Comparison of ENCODE assay signal across 8 cellular contexts in genomic region chr10:70233109-70233938, GRCh38. TPM values are rescaled to one million over a fixed set of nuclear protein-coding genes. Genes with fewer than 3 reads are reported as not detected.
A peak's percentile ranks its signal among the peaks of the same experiment; 100 is the strongest.
DNase-seq lines count a peak whose midpoint lies in the region; TF ChIP-seq lines count a peak whose summit lies in the region.

PPA1 (minus strand) TSS chr10:70233429; CDS start chr10:70233327, 102 bp downstream.

- H3K9ac ChIP-seq in MM.1S (ENCODE audit: low read length) (peak within 1 kb of the TSS; percentile 90), neural progenitor cell (peak within 1 kb of the TSS; percentile 1)

- H3K36me3 ChIP-seq in HAP-1 (replicated peaks) (peaks cover 23% of the 10 kb centered on the region), MM.1S (replicated peaks; ENCODE audit: insufficient read depth, low read length) (no peaks in the 10 kb centered on the region; the same call in 1 of the 2 replicates), neural progenitor cell (no peaks in the 10 kb centered on the region)

- H3K79me2 ChIP-seq in MM.1S (ENCODE audit: low read length) (peaks cover 49% of the 10 kb centered on the region), neural progenitor cell (ENCODE audit: low read depth) (peaks cover 31% of the 10 kb centered on the region)

- H3K4me2 ChIP-seq in MM.1S (ENCODE audit: low read depth, low read length) (peak within 1 kb of the TSS; percentile 90), neural progenitor cell (peak within 1 kb of the TSS; percentile 92)

- H3K4me1 ChIP-seq in HAP-1 (peaks cover 30% of the 10 kb centered on the region), MM.1S (ENCODE audit: low read length) (peaks cover 15% of the 10 kb centered on the region), neural progenitor cell (peaks cover 10% of the 10 kb centered on the region)

- no peaks in the 10 kb centered on the region for H3K9me2 ChIP-seq in MM.1S (replicated peaks; ENCODE audit: insufficient read depth, low read length)

- H4K20me1 ChIP-seq in MM.1S (ENCODE audit: insufficient read depth, low read length) (peaks cover 4% of the 10 kb centered on the region; the same call in 1 of the 2 replicates), neural progenitor cell (ENCODE audit: low read depth) (peaks cover 22% of the 10 kb centered on the region)

- no peaks in the 10 kb centered on the region for H3K36me3 Mint-ChIP-seq in neural progenitor cell

- H3K9me3 Mint-ChIP-seq in neural progenitor cell: peaks cover 10% of the 10 kb centered on the region

- peak within 1 kb of the TSS; percentile 95 for H3K4me3 Mint-ChIP-seq in neural progenitor cell

- no peak within 1 kb of the TSS for H3K27ac Mint-ChIP-seq in neural progenitor cell

- in situ Hi-C loops in HAP-1 (cut with MboI; ENCODE audit: low sequenced_read_pairs): no loop called here

- no peaks in the 10 kb centered on the region for H3K27me3 ChIP-seq in HAP-1 (ENCODE audit: low read depth)
- no peaks in the 10 kb centered on the region for H3K27me3 ChIP-seq in MM.1S (replicated peaks; ENCODE audit: insufficient read depth, low read length)
- H3K27me3 ChIP-seq in neural progenitor cell: no peaks in the 10 kb centered on the region

- H3K9me3 ChIP-seq in HAP-1: peaks cover 2% of the 10 kb centered on the region; the same call in 1 of the 2 replicates
- no peaks in the 10 kb centered on the region for H3K9me3 ChIP-seq in MM.1S (replicated peaks; ENCODE audit: insufficient read depth, low read length)
- no peaks in the 10 kb centered on the region for H3K9me3 ChIP-seq in neural progenitor cell (ENCODE audit: low read depth)

- H2AFZ ChIP-seq in MM.1S (ENCODE audit: low read length): peak within 1 kb of the TSS; percentile 82
- H2AFZ ChIP-seq in neural progenitor cell (replicated peaks): peak within 1 kb of the TSS; percentile 88

- H3F3A ChIP-seq in MM.1S (ENCODE audit: insufficient read depth, low read length) (peaks cover 11% of the 10 kb centered on the region; the same call in 1 of the 2 replicates), neural progenitor cell (ENCODE audit: low read depth) (peaks cover 14% of the 10 kb centered on the region)

- peak; percentile 57 for TF ChIP-seq CTCF in MM.1S (IDR thresholded peaks at IDR 0.05; ENCODE audit: low read length)
- TF ChIP-seq CTCF in foreskin fibroblast (IDR thresholded peaks at IDR 0.05; ENCODE audit: low read depth, low read length): no peak
- peak; percentile 27 for TF ChIP-seq CTCF in neural progenitor cell (IDR thresholded peaks at IDR 0.05)

- peak within 1 kb of the TSS; percentile 83 for H3K27ac ChIP-seq in MM.1S (ENCODE audit: low read length)
- no peak within 1 kb of the TSS for H3K27ac ChIP-seq in neural progenitor cell

- peak; percentile 95 for DNase-seq in GDM1 (lab: John Stamatoyannopoulos, UW)
- peak; percentile 93 to 99 for DNase-seq in HAP-1 (ENCODE audit: low spot score in 2 of 2)
- peak; percentile 99 for DNase-seq in MM.1S
- DNase-seq in SIG-M5 (lab: John Stamatoyannopoulos, UW): peak; percentile 35
- peak; percentile 99 for DNase-seq in activated gamma-delta T cell treated with Interleukin-2 at 50 U/mL for 16 hours
- DNase-seq in foreskin fibroblast: peak; percentile 94 to 99
- peak; percentile 99 for DNase-seq in neural progenitor cell (ENCODE audit: low spot score)
- DNase-seq in stromal cell of bone marrow (ENCODE audit: low read depth): peak; percentile 92

- peaks cover 12% of the 10 kb centered on the region for H3K4me1 Mint-ChIP-seq in neural progenitor cell

- H3K4me3 ChIP-seq in HAP-1 (peak within 1 kb of the TSS; percentile 80), MM.1S (ENCODE audit: low read length) (peak within 1 kb of the TSS; percentile 94), foreskin fibroblast (ENCODE audit: low read depth in 1 of 2, low read length in 2 of 2) (peak within 1 kb of the TSS; percentile 87 to 99), neural progenitor cell (peak within 1 kb of the TSS; percentile 56)

- H3K27me3 Mint-ChIP-seq in neural progenitor cell (ENCODE audit: insufficient read depth, low read depth): no peaks in the 10 kb centered on the region

RNA-seq across cellular contexts. Expression of gene PPA1, which starts in this region (rescaled TPM):
- total RNA-seq in neural progenitor cell (ENCODE audit: low replicate concordance): 134 and 203 TPM in 2 replicates

Comparison
In these comparisons a context has a peak if more than half of its experiments do, and no peak if none do; other contexts are left out.
1. DNase-seq: peak in every context shown above with its lines; median percentile 99 in MM.1S; 99 in activated gamma-delta T cell treated with Interleukin-2 at 50 U/mL for 16 hours; 99 in neural progenitor cell; 96 in foreskin fibroblast; 96 in HAP-1; 95 in GDM1; 92 in stromal cell of bone marrow; 35 in SIG-M5.